In genomic region chr15:41001524-41001923, GRCh38 we compare ENCODE assay signal across 1 cellular context.
TF ChIP-seq lines count a peak whose summit lies in the region.

No MANE protein-coding gene starts in this region.

TF ChIP-seq in IMR-90, 13 proteins besides CTCF, POLR2A, EP300 and RAD21:
- TF ChIP-seq MAZ (IDR thresholded peaks at IDR 0.05; ENCODE audit: borderline replicate concordance, low read depth, low read length), result no peak
- TF ChIP-seq, protein P1, sequence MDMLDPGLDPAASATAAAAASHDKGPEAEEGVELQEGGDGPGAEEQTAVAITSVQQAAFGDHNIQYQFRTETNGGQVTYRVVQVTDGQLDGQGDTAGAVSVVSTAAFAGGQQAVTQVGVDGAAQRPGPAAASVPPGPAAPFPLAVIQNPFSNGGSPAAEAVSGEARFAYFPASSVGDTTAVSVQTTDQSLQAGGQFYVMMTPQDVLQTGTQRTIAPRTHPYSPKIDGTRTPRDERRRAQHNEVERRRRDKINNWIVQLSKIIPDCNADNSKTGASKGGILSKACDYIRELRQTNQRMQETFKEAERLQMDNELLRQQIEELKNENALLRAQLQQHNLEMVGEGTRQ (IDR thresholded peaks at IDR 0.05; ENCODE audit: low read depth, low read length), result peak; percentile 61; the same call in 1 of the 2 replicates
- no peak for TF ChIP-seq RCOR1 (IDR thresholded peaks at IDR 0.05; ENCODE audit: insufficient replicate concordance, low read length)
- TF ChIP-seq ELK1 (IDR thresholded peaks at IDR 0.05; ENCODE audit: borderline replicate concordance, low read depth, low read length), result no peak
- no peak for TF ChIP-seq NFE2L2 (IDR thresholded peaks at IDR 0.05; ENCODE audit: low read depth, low read length)
TF ChIP-seq in IMR-90: peak in this region for 1.
